ENCODE assay signal across 29 cellular contexts in the genomic region with DNA sequence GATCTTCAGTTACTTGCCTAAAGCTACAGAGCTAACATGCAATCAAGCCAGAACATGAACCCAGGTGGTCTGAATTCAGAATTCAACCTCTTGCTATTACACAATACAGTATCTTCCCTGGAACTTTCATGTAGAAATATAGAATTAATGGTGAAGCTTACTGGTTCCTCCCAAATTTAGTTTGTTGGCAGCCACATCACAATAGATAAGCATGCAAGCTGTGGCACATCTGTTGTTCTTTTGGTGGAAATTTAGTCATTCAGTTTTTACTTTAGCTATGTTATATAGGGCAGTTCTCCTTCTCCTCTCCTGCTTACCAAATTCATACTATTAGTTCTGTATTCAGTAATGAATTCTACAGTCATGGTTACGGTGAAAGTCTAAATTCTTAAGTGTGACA.
A peak's percentile ranks its signal among the peaks of the same experiment; 100 is the strongest.
DNase-seq lines count a peak whose midpoint lies in the region; ATAC-seq, FAIRE-seq and TF ChIP-seq lines count a peak whose summit lies in the region.
"Had no signal": no experiment of that assay in that cellular context is flagged by ENCODE, and none has a peak within 500 bp of the region (broad histone marks: within the 10 kb centered on the region; RNA-seq: fewer than 3 reads in every experiment).

No MANE protein-coding gene starts in this region.

- no peak for ATAC-seq in HG02759 (IDR thresholded peaks at IDR 0.05; ENCODE audit: unreplicated experiment)
- ATAC-seq: activated T-cell treated with anti-CD3 and anti-CD28 coated beads, Interleukin-2, amount 50 U/mL, for 72 hours; gastroesophageal sphincter; HCT116; natural killer cell treated with Interleukin-12 subunit alpha and Interleukin-12 subunit beta and Interleukin-15 and Interleukin-18, amount 100 ng/mL, for 72 hours; Panc1; stimulated activated memory B cell treated with anti-CD40 and anti-IgM and Interleukin-4, amounts not matched to agents 10 μg/mL and 1 μg/mL and 100 μg/mL, for 72 hours had no signal

- TF ChIP-seq CTCF in keratinocyte (optimal IDR thresholded peaks at IDR 0.05 in 1 of 3, IDR thresholded peaks at IDR 0.05 in 1 of 3, conservative IDR thresholded peaks at IDR 0.05 in 1 of 3; ENCODE audit: extremely low read depth in 1 of 3, insufficient read depth in 2 of 3, low read length in 3 of 3) (no peak), vagina (IDR thresholded peaks at IDR 0.05) (no peak)

- DNase-seq in G401 (ENCODE audit: low spot score) (peak; percentile 18), OCI-M1 (lab: John Stamatoyannopoulos, UW) (peak; percentile 23), cerebellar cortex (ENCODE audit: low spot score) (peak; percentile 12), keratinocyte (ENCODE audit: low read depth, low spot score) (no peak), SK-N-DZ (ENCODE audit: low spot score) (no peak), vagina (ENCODE audit: extremely low spot score in 2 of 2) (no peak)
- DNase-seq: activated B cell treated with CpG ODN at 0.5 μM for 24 hours; activated naive CD4-positive, alpha-beta T cell treated with Interleukin-2 at 50 U/mL for 16 hours; activated T-cell treated with anti-CD3 and anti-CD28 coated beads, Interleukin-2, amount 50 U/mL, for 72 hours; adrenal gland; Caco-2; DMS79 treated with DMSO at 0.1 percent for 48 hours; effector memory CD4-positive, alpha-beta T cell; GF-D8; NCI-H1048; NCI-H1694; NCI-H748 treated with DMSO at 0.1 percent for 48 hours; ovary; SHP77 treated with DMSO at 0.1 percent for 48 hours; T-helper 1 cell; transverse colon had no signal

- dilution Hi-C loops in keratinocyte (cut with MboI; ENCODE audit: extremely low pct_ligation_motif_present, low sequenced_read_pairs): no loop called here

- H3K79me2 ChIP-seq in keratinocyte (ENCODE audit: control insufficient read depth, insufficient read depth, low read length): no peaks in the 10 kb centered on the region
- H3K79me2 ChIP-seq: hepatocyte had no signal

- H3K27ac ChIP-seq in keratinocyte (ENCODE audit: control insufficient read depth, insufficient read depth, low read length) (peak overlapping the region; percentile 72), vagina (no peak overlapping the region)
- H3K27ac ChIP-seq: gastroesophageal sphincter, ovary, transverse colon had no signal

- H3K4me3 ChIP-seq in keratinocyte (ENCODE audit: control insufficient read depth in 2 of 3, extremely low read depth in 1 of 3, insufficient read depth in 2 of 3, low read depth in 1 of 3, low read length in 3 of 3) (no peak overlapping the region), vagina (no peak overlapping the region)
- H3K4me3 ChIP-seq: adrenal gland, gastroesophageal sphincter, hepatocyte, ovary, transverse colon had no signal

- H3K4me2 ChIP-seq in keratinocyte (ENCODE audit: control insufficient read depth, extremely low read depth, insufficient read depth, low read depth, low read length): peak overlapping the region; percentile 9
- H3K4me2 ChIP-seq: hepatocyte had no signal

- no peaks in the 10 kb centered on the region for H3K9me3 ChIP-seq in keratinocyte (ENCODE audit: control insufficient read depth, low read depth, low read length)
- no peaks in the 10 kb centered on the region for H3K9me3 ChIP-seq in vagina
- H3K9me3 ChIP-seq: adrenal gland, Caco-2, gastroesophageal sphincter, ovary, transverse colon had no signal

- H3K4me1 ChIP-seq in keratinocyte (ENCODE audit: control insufficient read depth, extremely low read depth, insufficient read depth, low read length) (peaks cover 65% of the 10 kb centered on the region), vagina (peaks cover 17% of the 10 kb centered on the region)
- H3K4me1 ChIP-seq: Caco-2 had no signal

- no peaks in the 10 kb centered on the region for H3K9me1 ChIP-seq in keratinocyte (ENCODE audit: control insufficient read depth, extremely low read depth, insufficient read depth, low read length)

- FAIRE-seq in keratinocyte (lab: Jason Lieb, UNC): peak; percentile 78
- FAIRE-seq: colon had no signal

- H4K20me1 ChIP-seq in keratinocyte (ENCODE audit: control insufficient read depth, extremely low read depth, insufficient read depth, low read length): no peaks in the 10 kb centered on the region

- intact Hi-C loops in vagina (cut with DNase I): no loop called here

- in situ Hi-C loops in G401 (cut with HindIII; ENCODE audit: low sequenced_read_pairs): no loop called here

- peak overlapping the region; percentile 35 for H2AFZ ChIP-seq in keratinocyte (ENCODE audit: control insufficient read depth, low read length)
- H2AFZ ChIP-seq: hepatocyte had no signal

- H3K36me3 ChIP-seq in keratinocyte (ENCODE audit: control insufficient read depth in 2 of 2, extremely low read depth in 1 of 2, insufficient read depth in 2 of 2, low read length in 2 of 2) (no peaks in the 10 kb centered on the region), vagina (no peaks in the 10 kb centered on the region)
- H3K36me3 ChIP-seq: adrenal gland, gastroesophageal sphincter, ovary, transverse colon had no signal

- no peak for TF ChIP-seq POLR2A in vagina (IDR thresholded peaks at IDR 0.05)

- no peak overlapping the region for H3K9ac ChIP-seq in keratinocyte (ENCODE audit: control insufficient read depth, extremely low read depth, insufficient read depth, low read length)

- H3K27me3 ChIP-seq in keratinocyte (ENCODE audit: control insufficient read depth, extremely low read depth, insufficient read depth, low read length): no peaks in the 10 kb centered on the region
- H3K27me3 ChIP-seq in vagina: no peaks in the 10 kb centered on the region
- H3K27me3 ChIP-seq: adrenal gland, gastroesophageal sphincter, hepatocyte, ovary, transverse colon had no signal

Comparison
In these comparisons a context has a peak if more than half of its experiments do, and no peak if none do; other contexts are left out.
1. DNase-seq: peak in G401 (single experiment), OCI-M1 (single experiment) and cerebellar cortex (single experiment); none in keratinocyte (single experiment), SK-N-DZ (single experiment) and vagina (0 of 2).